8 cellular contexts compared by ENCODE assay signal in genomic region chr5:179858586-179859427, GRCh38. TPM values are rescaled to one million over a fixed set of nuclear protein-coding genes. Genes with fewer than 3 reads are reported as not detected.
DNase-seq lines count a peak whose midpoint lies in the region; FAIRE-seq and TF ChIP-seq lines count a peak whose summit lies in the region.

TSS of gene MRNIP (minus strand) at chr5:179858817. CDS start at chr5:179858796, 21 bp downstream.

- peak within 1 kb of the TSS; percentile 68 for H3K9ac ChIP-seq in MM.1S (ENCODE audit: low read length)

- H3K4me2 ChIP-seq in MM.1S (ENCODE audit: low read depth, low read length) = peak within 1 kb of the TSS; percentile 95

- CTCF ChIA-PET in activated naive CD4-positive, alpha-beta T cell treated with anti-CD3 and anti-CD28 coated beads for 36 hours (lab: Charles Lee) = no interaction called here

- peak within 1 kb of the TSS; percentile 82 for H3K27ac Mint-ChIP-seq in activated naive CD4-positive, alpha-beta T cell treated with anti-CD3 and anti-CD28 coated beads for 36 hours

- peak within 1 kb of the TSS; percentile 98 for H2AFZ ChIP-seq in MM.1S (ENCODE audit: low read length)

- H3K4me3 ChIP-seq in HAP-1 = peak within 1 kb of the TSS; percentile 75
- peak within 1 kb of the TSS; percentile 96 for H3K4me3 ChIP-seq in MM.1S (ENCODE audit: low read length)
- peak within 1 kb of the TSS; percentile 86 to 92 for H3K4me3 ChIP-seq in neutrophil (ENCODE audit: low read depth in 1 of 2, low read length in 1 of 2)

- TF ChIP-seq CTCF in MM.1S (IDR thresholded peaks at IDR 0.05; ENCODE audit: low read length) = no peak
- no peak for TF ChIP-seq CTCF in neutrophil (IDR thresholded peaks at IDR 0.05)

- H3K4me1 ChIP-seq in HAP-1 (peaks cover 11% of the 10 kb centered on the region), MM.1S (ENCODE audit: low read length) (no peaks in the 10 kb centered on the region), neutrophil (ENCODE audit: control insufficient read depth in 1 of 2, insufficient read depth in 1 of 2, low read depth in 1 of 2, low read length in 1 of 2) (peaks cover 10 to 16% of the 10 kb centered on the region in 2 experiments)

- peaks cover 29% of the 10 kb centered on the region for H3K79me2 ChIP-seq in MM.1S (ENCODE audit: low read length)

- FAIRE-seq in frontal cortex (lab: Jason Lieb, UNC) = no peak

- peak within 1 kb of the TSS; percentile 93 for H3K4me3 Mint-ChIP-seq in activated naive CD4-positive, alpha-beta T cell treated with anti-CD3 and anti-CD28 coated beads for 36 hours

- H3K27ac ChIP-seq in MM.1S (ENCODE audit: low read length) = peak within 1 kb of the TSS; percentile 45; the same call in 1 of the 2 replicates
- H3K27ac ChIP-seq in neutrophil = peak within 1 kb of the TSS; percentile 66
- peak within 1 kb of the TSS; percentile 94 for H3K27ac ChIP-seq in substantia nigra (ENCODE audit: low read depth, low read length, poor library complexity, severe bottlenecking)

- intact Hi-C loops in activated naive CD4-positive, alpha-beta T cell treated with anti-CD3 and anti-CD28 coated beads for 36 hours (cut with micrococcal nuclease) = loop anchor here (1.0 to 10.0 kb wide), 9 partner anchors 23 to 714 kb away; partner anchors contain the start of genes CANX, MAML1 and TBC1D9B

- H3K4me1 Mint-ChIP-seq in activated naive CD4-positive, alpha-beta T cell treated with anti-CD3 and anti-CD28 coated beads for 36 hours (ENCODE audit: low read depth) = peaks cover 14% of the 10 kb centered on the region

- H3K36me3 ChIP-seq in HAP-1 (replicated peaks) = peaks cover 17% of the 10 kb centered on the region
- H3K36me3 ChIP-seq in MM.1S (replicated peaks; ENCODE audit: insufficient read depth, low read length) = no peaks in the 10 kb centered on the region
- H3K36me3 ChIP-seq in neutrophil = peaks cover 16% of the 10 kb centered on the region

- H3K9me3 Mint-ChIP-seq in activated naive CD4-positive, alpha-beta T cell treated with anti-CD3 and anti-CD28 coated beads for 36 hours = no peaks in the 10 kb centered on the region

- no peaks in the 10 kb centered on the region for H3K27me3 Mint-ChIP-seq in activated naive CD4-positive, alpha-beta T cell treated with anti-CD3 and anti-CD28 coated beads for 36 hours (ENCODE audit: low read depth)

- peak; percentile 95 for DNase-seq in GDM1 (lab: John Stamatoyannopoulos, UW)
- peak; percentile 95 to 98 for DNase-seq in HAP-1 (ENCODE audit: low spot score in 2 of 2)
- DNase-seq in MM.1S = peak; percentile 96
- DNase-seq in SK-MEL-5 (ENCODE audit: low read depth, low spot score) = peak; percentile 91
- peak; percentile 93 for DNase-seq in activated naive CD4-positive, alpha-beta T cell treated with anti-CD3 and anti-CD28 coated beads for 36 hours
- peak; percentile 94 to 96 for DNase-seq in frontal cortex (ENCODE audit: low spot score in 2 of 2)
- DNase-seq in substantia nigra (lab: John Stamatoyannopoulos, UW) = peak; percentile 71 to 98 (median 95)

- in situ Hi-C loops in HAP-1 (cut with MboI; ENCODE audit: low sequenced_read_pairs) = no loop called here
- in situ Hi-C loops in SK-MEL-5 (cut with HindIII; ENCODE audit: low pct_unique_long_range_greater_than_20kb, low sequenced_read_pairs) = no loop called here

- no peaks in the 10 kb centered on the region for H3K9me2 ChIP-seq in MM.1S (replicated peaks; ENCODE audit: insufficient read depth, low read length)

- H3K9me3 ChIP-seq in HAP-1 (no peaks in the 10 kb centered on the region), MM.1S (replicated peaks; ENCODE audit: insufficient read depth, low read length) (no peaks in the 10 kb centered on the region), neutrophil (no peaks in the 10 kb centered on the region)

- peaks cover 9% of the 10 kb centered on the region for H3K36me3 Mint-ChIP-seq in activated naive CD4-positive, alpha-beta T cell treated with anti-CD3 and anti-CD28 coated beads for 36 hours (ENCODE audit: low read depth)

- H4K20me1 ChIP-seq in MM.1S (ENCODE audit: insufficient read depth, low read length) = no peaks in the 10 kb centered on the region

- H3K27me3 ChIP-seq in HAP-1 (ENCODE audit: low read depth) (no peaks in the 10 kb centered on the region), MM.1S (replicated peaks; ENCODE audit: insufficient read depth, low read length) (no peaks in the 10 kb centered on the region), neutrophil (peaks cover 4% of the 10 kb centered on the region)

- H3F3A ChIP-seq in MM.1S (ENCODE audit: insufficient read depth, low read length) = peaks cover 7% of the 10 kb centered on the region; the same call in 1 of the 2 replicates

RNA-seq across cellular contexts. Expression of gene MRNIP, which starts in this region (rescaled TPM):
- total RNA-seq in SK-MEL-5 (2014; rRNA removed; shearing (Covaris generic)) = 6.8 and 9.7 TPM in 2 replicates
- polyA plus RNA-seq in SK-MEL-5 (2015; cell fraction: cytosol; rRNA removed) = 7.3 and 7.5 TPM in 2 replicates
- 49.5 and 85.6 TPM in 2 replicates for polyA plus RNA-seq in SK-MEL-5 (2015; cell fraction: nucleus; rRNA removed)
- 10 to 100 TPM; 16.2 to 16.3 TPM for total RNA-seq in activated naive CD4-positive, alpha-beta T cell treated with anti-CD3 and anti-CD28 coated beads for 36 hours
- total RNA-seq in frontal cortex = 28.1 TPM

Comparison
In these comparisons a context has a peak if more than half of its experiments do, and no peak if none do; other contexts are left out.
1. Peak in every context shown above with its lines: DNase-seq, H3K4me3 ChIP-seq and H3K27ac ChIP-seq.